ENCODE assay signal across 17 cellular contexts in genomic region chr15:68369931-68370767, GRCh38.
DNase-seq lines count a peak whose midpoint lies in the region; ATAC-seq and TF ChIP-seq lines count a peak whose summit lies in the region.
"Had no signal": no experiment of that assay in that cellular context is flagged by ENCODE, and none has a peak within 500 bp of the region (broad histone marks: within the 10 kb centered on the region; RNA-seq: fewer than 3 reads in every experiment).

No MANE protein-coding gene starts in this region.

- no peaks in the 10 kb centered on the region for H3K9me3 ChIP-seq in psoas muscle
- H3K9me3 ChIP-seq in upper lobe of right lung = no peaks in the 10 kb centered on the region
- H3K9me3 ChIP-seq in GM23248 (ENCODE audit: low read depth) = no peaks in the 10 kb centered on the region
- H3K9me3 ChIP-seq: Peyer's patch had no signal

- ATAC-seq in psoas muscle (peak in 2 of 4 donors; percentile 1 to 14), upper lobe of right lung (no peak)
- ATAC-seq: HepG2 had no signal

- H4K20me1 ChIP-seq in GM23248 (ENCODE audit: insufficient read depth) = no peaks in the 10 kb centered on the region

- H3K27me3 ChIP-seq in psoas muscle (ENCODE audit: insufficient read depth in 3 of 3, low read length in 2 of 3) (no peaks in the 10 kb centered on the region), upper lobe of right lung (no peaks in the 10 kb centered on the region), GM23248 (replicated peaks; ENCODE audit: insufficient read depth) (no peaks in the 10 kb centered on the region)
- H3K27me3 ChIP-seq: Peyer's patch had no signal

- TF ChIP-seq CTCF in coronary artery (IDR thresholded peaks at IDR 0.05) = no peak
- no peak for TF ChIP-seq CTCF in psoas muscle (IDR thresholded peaks at IDR 0.05)
- no peak for TF ChIP-seq CTCF in upper lobe of right lung (IDR thresholded peaks at IDR 0.05)

- no peak overlapping the region for H3K4me3 ChIP-seq in coronary artery
- no peak overlapping the region for H3K4me3 ChIP-seq in psoas muscle
- no peak overlapping the region for H3K4me3 ChIP-seq in upper lobe of right lung
- no peak overlapping the region for H3K4me3 ChIP-seq in GM23248
- H3K4me3 ChIP-seq: Peyer's patch had no signal

- peaks cover 36% of the 10 kb centered on the region for H3K79me2 ChIP-seq in GM23248 (ENCODE audit: insufficient read depth)

- WGBS in psoas muscle, 3 donors = 89 to 95% (median 93%) methylated on average over 24 of the region's 24 CpGs
- WGBS in GM23248 (ENCODE audit: low coverage in 1 of 2, low lambda C conversion rate in 2 of 2, missing lambda C conversion rate in 2 of 2), 2 experiments = 94 to 96% methylated on average over 22 to 24 of the region's 24 CpGs

- H3K27ac ChIP-seq in coronary artery (no peak overlapping the region), psoas muscle (peak overlapping the region; percentile 30), upper lobe of right lung (no peak overlapping the region), GM23248 (no peak overlapping the region)
- H3K27ac ChIP-seq: C4-2B, Peyer's patch had no signal

- H2AFZ ChIP-seq in GM23248 = no peak overlapping the region

- H3K4me1 ChIP-seq in psoas muscle (peaks cover 35% of the 10 kb centered on the region), upper lobe of right lung (peaks cover 8% of the 10 kb centered on the region), GM23248 (ENCODE audit: insufficient read depth) (peaks cover 8% of the 10 kb centered on the region)
- H3K4me1 ChIP-seq: Peyer's patch had no signal

- intact Hi-C loops in psoas muscle (cut with DNase I) = loop anchor here in 1 of 2 donors (5.0 kb wide), 1 partner anchor 118 kb away; no protein-coding TSS in a partner anchor
- intact Hi-C loops in upper lobe of right lung (cut with DNase I) = no loop called here

- no peaks in the 10 kb centered on the region for H3K36me3 ChIP-seq in psoas muscle (ENCODE audit: insufficient read depth in 1 of 2, low read depth in 1 of 2)
- H3K36me3 ChIP-seq in upper lobe of right lung = no peaks in the 10 kb centered on the region
- peaks cover 36% of the 10 kb centered on the region for H3K36me3 ChIP-seq in GM23248 (ENCODE audit: low read depth)
- H3K36me3 ChIP-seq: Peyer's patch had no signal

- H3K9ac ChIP-seq in GM23248 = no peak overlapping the region

- H3F3A ChIP-seq in GM23248 (ENCODE audit: insufficient read depth) = peaks cover 9% of the 10 kb centered on the region

- H3K4me2 ChIP-seq in GM23248 (ENCODE audit: unreplicated experiment) = no peak overlapping the region

- no peaks in the 10 kb centered on the region for H3K9me2 ChIP-seq in GM23248 (ENCODE audit: insufficient read depth)

- DNase-seq in activated effector memory CD4-positive, alpha-beta T cell treated with anti-CD3 and anti-CD28 coated beads, Interleukin-2, amount 50 U/mL, for 16 hours = peak; percentile 49
- no peak for DNase-seq in activated effector memory CD4-positive, alpha-beta T cell treated with Interleukin-2 at 50 U/mL for 16 hours
- DNase-seq in coronary artery (ENCODE audit: low spot score) (peak; percentile 68), psoas muscle (no peak), upper lobe of right lung (peak; percentile 48), LoVo (ENCODE audit: low spot score) (no peak), GM23248 (no peak), NCI-H1436 treated with DMSO at 0.1 percent for 48 hours (lab: John Stamatoyannopoulos, UW) (no peak)
- DNase-seq: 8988T, COR-L47, MM.1S, NCI-H1105 treated with DMSO at 0.1 percent for 48 hours, NCI-H187 treated with DMSO at 0.1 percent for 48 hours, NCI-H446 treated with DMSO at 0.1 percent for 48 hours had no signal

- in situ Hi-C loops in GM23248 (cut with MboI) = no loop called here

Comparison
In these comparisons a context has a peak if more than half of its experiments do, and no peak if none do; other contexts are left out.
1. DNase-seq: peak in activated effector memory CD4-positive, alpha-beta T cell treated with anti-CD3 and anti-CD28 coated beads, Interleukin-2, amount 50 U/mL, for 16 hours (single experiment), coronary artery (single experiment) and upper lobe of right lung (single experiment); none in activated effector memory CD4-positive, alpha-beta T cell treated with Interleukin-2 at 50 U/mL for 16 hours (single experiment), psoas muscle (0 of 2), LoVo (single experiment), GM23248 (single experiment) and NCI-H1436 treated with DMSO at 0.1 percent for 48 hours (single experiment).